6 cellular contexts compared by ENCODE assay signal in genomic region chr1:27808131-27808530, GRCh38. TPM values are rescaled to one million over a fixed set of nuclear protein-coding genes. Genes with fewer than 3 reads are reported as not detected.
DNase-seq lines count a peak whose midpoint lies in the region; ATAC-seq, FAIRE-seq and TF ChIP-seq lines count a peak whose summit lies in the region.
"Not testable (repeated sequence)": the region's sequence is repeated elsewhere in the genome, so short reads cannot be mapped to it uniquely, and the experiment has no call there.

No MANE protein-coding gene starts in this region.

- not testable (repeated sequence) for H3K9ac ChIP-seq in H1 (replicated peaks in 1 of 4; ENCODE audit: extremely low read depth in 1 of 4, low read depth in 3 of 4, low read length in 3 of 4)

- not testable (repeated sequence) for H3K23me2 ChIP-seq in H1 (ENCODE audit: low read depth, low read length)

- not testable (repeated sequence) for H3K9me2 ChIP-seq in GM23338 (ENCODE audit: insufficient read depth)

- not testable (repeated sequence) for H4K8ac ChIP-seq in H1 (ENCODE audit: extremely low read depth, insufficient read depth, low read length)

- H3K9me3 ChIP-seq in A549; HEK293 (ENCODE audit: control insufficient read depth, insufficient read depth, low read depth, low read length); H1 (ENCODE audit: insufficient read depth in 2 of 2, low read depth in 1 of 2, low read length in 1 of 2): not testable (repeated sequence)

- TF ChIP-seq CTCF in A549 (IDR thresholded peaks at IDR 0.05); GM23338 (conservative IDR thresholded peaks at IDR 0.05; ENCODE audit: low read depth in 2 of 2); HEK293 (tag by site-specific recombination; IDR thresholded peaks at IDR 0.05); H1 (IDR thresholded peaks at IDR 0.05; ENCODE audit: control extremely low read depth in 1 of 3, insufficient read depth in 1 of 3, low read depth in 1 of 3, low read length in 3 of 3); osteocyte (IDR thresholded peaks at IDR 0.05): not testable (repeated sequence)

- H3K27ac Mint-ChIP-seq in GM23338 (peak overlapping the region; percentile 92), osteocyte (ENCODE audit: unreplicated experiment) (peak overlapping the region; percentile 21)
- H3K27ac Mint-ChIP-seq in stimulated activated effector memory CD8-positive, alpha-beta T cell treated with anti-CD3 and anti-CD28 coated beads, Interleukin-12 subunit alpha, Interleukin-12 subunit beta, amount 100 ng/mL, for 72 hours, result peak overlapping the region; percentile 38

- TF ChIP-seq EP300 in A549 (IDR thresholded peaks at IDR 0.05); H1 (IDR thresholded peaks at IDR 0.05; ENCODE audit: borderline replicate concordance in 1 of 2, low read depth in 2 of 2, low read length in 2 of 2): not testable (repeated sequence)

- not testable (repeated sequence) for H3K9me3 Mint-ChIP-seq in GM23338; osteocyte (ENCODE audit: unreplicated experiment); stimulated activated effector memory CD8-positive, alpha-beta T cell treated with anti-CD3 and anti-CD28 coated beads, Interleukin-12 subunit alpha, Interleukin-12 subunit beta, amount 100 ng/mL, for 72 hours

- not testable (repeated sequence) for H2BK20ac ChIP-seq in H1 (ENCODE audit: low read length)

- H2AK5ac ChIP-seq in H1 (ENCODE audit: low read depth, low read length), result not testable (repeated sequence)

- not testable (repeated sequence) for H3K14ac ChIP-seq in H1 (ENCODE audit: insufficient read length)

- POLR2A ChIA-PET in A549 (lab: Yijun Ruan, JAX); HEK293 (lab: Yijun Ruan, JAX): not testable (repeated sequence)
- POLR2A ChIA-PET in H1 (lab: Charles Lee; ENCODE audit: partially characterized antibody), result interaction anchor here (0.7 to 2.0 kb wide), 5 partner anchors 9 to 1784 kb away, joined by 3 to 7 read pairs (median 6); partner anchors contain the start of genes FAM76A and PPP1R8

- H3K4me3 ChIP-seq in A549; GM23338; HEK293 (ENCODE audit: low read depth, low read length); H1 (ENCODE audit: extremely low read depth in 1 of 4, insufficient read depth in 2 of 4, low read depth in 3 of 4, low read length in 4 of 4): not testable (repeated sequence)

- H3F3A ChIP-seq in GM23338 (replicated peaks; ENCODE audit: low read depth), result not testable (repeated sequence)

- not testable (repeated sequence) for H3K79me1 ChIP-seq in H1 (ENCODE audit: low read depth, low read length)

- H3K4me2 ChIP-seq in A549; GM23338; H1 (ENCODE audit: insufficient read depth in 1 of 2, low read depth in 2 of 2, low read length in 2 of 2): not testable (repeated sequence)

- not testable (repeated sequence) for H3K27ac ChIP-seq in A549; HEK293 (ENCODE audit: extremely low read depth, low read depth, low read length); H1 (ENCODE audit: low read depth, low read length)
- H3K27ac ChIP-seq in GM23338 (ENCODE audit: low read depth), result peak overlapping the region; percentile 29; the same call in 1 of the 2 replicates

- not testable (repeated sequence) for H3K18ac ChIP-seq in H1 (ENCODE audit: extremely low read depth, low read length)

- not testable (repeated sequence) for H3K27me3 Mint-ChIP-seq in GM23338 (ENCODE audit: insufficient read depth, low read depth, poor library complexity); osteocyte (ENCODE audit: unreplicated experiment)

- peaks cover 15% of the 10 kb centered on the region for H3K4me1 Mint-ChIP-seq in GM23338
- H3K4me1 Mint-ChIP-seq in osteocyte (ENCODE audit: unreplicated experiment), result not testable (repeated sequence)
- H3K4me1 Mint-ChIP-seq in stimulated activated effector memory CD8-positive, alpha-beta T cell treated with anti-CD3 and anti-CD28 coated beads, Interleukin-12 subunit alpha, Interleukin-12 subunit beta, amount 100 ng/mL, for 72 hours, result peaks cover 13% of the 10 kb centered on the region

- not testable (repeated sequence) for ATAC-seq in A549; GM23338; stimulated activated effector memory CD8-positive, alpha-beta T cell treated with anti-CD3 and anti-CD28 coated beads, Interleukin-12 subunit alpha, Interleukin-12 subunit beta, amount 100 ng/mL, for 72 hours

- WGBS in A549 (ENCODE audit: missing lambda C conversion rate), result 88% methylated on average over 3 of the region's 3 CpGs
- 94% methylated on average over 3 of the region's 3 CpGs; no CpG with 5 or more reads in 1 of the 2 experiments for WGBS in H1 (ENCODE audit: extremely low coverage in 1 of 2, insufficient coverage in 1 of 2, insufficient read length in 1 of 2, insufficient replicate concordance in 2 of 2, low coverage in 1 of 2, low lambda C conversion rate in 2 of 2, missing lambda C conversion rate in 1 of 2), 2 experiments

- not testable (repeated sequence) for FAIRE-seq in A549 (lab: Jason Lieb, UNC); H1 (lab: Jason Lieb, UNC)

- H4K20me1 ChIP-seq in GM23338 (replicated peaks; ENCODE audit: insufficient read depth); H1 (replicated peaks in 1 of 2; ENCODE audit: control insufficient read depth in 1 of 2, insufficient read depth in 2 of 2, low read length in 2 of 2): not testable (repeated sequence)

- not testable (repeated sequence) for H3K36me3 ChIP-seq in GM23338 (ENCODE audit: insufficient read depth); H1 (ENCODE audit: control insufficient read depth in 2 of 4, insufficient read depth in 4 of 4, low read length in 3 of 4)
- H3K36me3 ChIP-seq in HEK293 (ENCODE audit: control insufficient read depth in 2 of 2, insufficient read depth in 1 of 2, low read length in 2 of 2), result peaks cover 14 to 38% of the 10 kb centered on the region in 2 experiments

- H3K36me3 Mint-ChIP-seq in GM23338 (ENCODE audit: low read depth), result peaks cover 13% of the 10 kb centered on the region; the same call in 2 of the 3 replicates
- H3K36me3 Mint-ChIP-seq in osteocyte (ENCODE audit: unreplicated experiment), result peaks cover 23% of the 10 kb centered on the region
- H3K36me3 Mint-ChIP-seq in stimulated activated effector memory CD8-positive, alpha-beta T cell treated with anti-CD3 and anti-CD28 coated beads, Interleukin-12 subunit alpha, Interleukin-12 subunit beta, amount 100 ng/mL, for 72 hours, result peaks cover 85% of the 10 kb centered on the region

- not testable (repeated sequence) for H3K4me1 ChIP-seq in A549; GM23338 (ENCODE audit: insufficient read depth); HEK293 (ENCODE audit: control insufficient read depth, insufficient read depth, low read length); H1 (replicated peaks in 1 of 4; ENCODE audit: control insufficient read depth in 3 of 4, insufficient read depth in 4 of 4, low read length in 3 of 4)

- H4K91ac ChIP-seq in H1 (replicated peaks; ENCODE audit: insufficient read length, low read length), result not testable (repeated sequence)

- H2AFZ ChIP-seq in GM23338; H1 (ENCODE audit: low read length): not testable (repeated sequence)

- not testable (repeated sequence) for H2BK5ac ChIP-seq in H1 (ENCODE audit: low read depth, low read length)

- H3K4ac ChIP-seq in H1 (replicated peaks; ENCODE audit: insufficient read length, low read depth, low read length), result not testable (repeated sequence)

- H3K79me2 ChIP-seq in GM23338 (replicated peaks; ENCODE audit: insufficient read depth); H1 (ENCODE audit: control insufficient read depth in 1 of 2, insufficient read depth in 2 of 2, low read length in 2 of 2): not testable (repeated sequence)

- not testable (repeated sequence) for H2BK120ac ChIP-seq in H1 (replicated peaks; ENCODE audit: low read depth, low read length)

- not testable (repeated sequence) for TF ChIP-seq RAD21 in A549 (conservative IDR thresholded peaks at IDR 0.05 in 1 of 2, IDR thresholded peaks at IDR 0.05 in 1 of 2); H1 (IDR thresholded peaks at IDR 0.05 in 1 of 2, conservative IDR thresholded peaks at IDR 0.05 in 1 of 2; ENCODE audit: low read depth in 2 of 2, low read length in 2 of 2)

- H3K56ac ChIP-seq in H1 (replicated peaks; ENCODE audit: insufficient read length, low read depth, low read length), result not testable (repeated sequence)

- TF ChIP-seq POLR2A in A549 (IDR thresholded peaks at IDR 0.05; ENCODE audit: low read length); H1 (IDR thresholded peaks at IDR 0.05; ENCODE audit: control extremely low read depth in 1 of 2, low read depth in 2 of 2, low read length in 2 of 2): not testable (repeated sequence)

- not testable (repeated sequence) for H3K4me3 Mint-ChIP-seq in GM23338; osteocyte (ENCODE audit: unreplicated experiment); stimulated activated effector memory CD8-positive, alpha-beta T cell treated with anti-CD3 and anti-CD28 coated beads, Interleukin-12 subunit alpha, Interleukin-12 subunit beta, amount 100 ng/mL, for 72 hours

- not testable (repeated sequence) for H2BK12ac ChIP-seq in H1 (ENCODE audit: low read depth, low read length)

- not testable (repeated sequence) for H3K23ac ChIP-seq in H1 (ENCODE audit: insufficient read length)

- not testable (repeated sequence) for H3K27me3 ChIP-seq in GM23338 (ENCODE audit: insufficient read depth); H1 (replicated peaks in 1 of 4; ENCODE audit: control insufficient read depth in 3 of 4, extremely low read depth in 1 of 4, insufficient read depth in 3 of 4, low read length in 3 of 4)

- H4K5ac ChIP-seq in H1 (ENCODE audit: insufficient read length, low read depth, low read length), result peak overlapping the region; percentile 67

- CTCF ChIA-PET in A549 (lab: Yijun Ruan, JAX); HEK293 (lab: Yijun Ruan, JAX); H1 (lab: Charles Lee; ENCODE audit: partially characterized antibody): not testable (repeated sequence)

- DNase-seq in A549 (ENCODE audit: low read depth in 1 of 2, low spot score in 1 of 2); GM23338 (ENCODE audit: low spot score); H1 (ENCODE audit: low read depth in 1 of 2, low spot score in 2 of 2); osteocyte (ENCODE audit: extremely low spot score, unreplicated experiment); stimulated activated effector memory CD8-positive, alpha-beta T cell treated with anti-CD3 and anti-CD28 coated beads, Interleukin-12 subunit alpha, Interleukin-12 subunit beta, amount 100 ng/mL, for 72 hours (ENCODE audit: low spot score in 2 of 2): not testable (repeated sequence)

- not testable (repeated sequence) for H2BK15ac ChIP-seq in H1 (ENCODE audit: low read length)

RNA-seq across cellular contexts. Expression of gene PPP1R8, which starts 22.5 kb away (rescaled TPM):
- polyA plus RNA-seq in A549 (2011; rRNA removed), result 42.0 and 43.9 TPM in 2 replicates
- 29.1 and 35.5 TPM in 2 replicates for polyA plus RNA-seq in A549 (2012; cell fraction: cytosol; rRNA removed)
- 23.0 and 23.9 TPM in 2 replicates for polyA plus RNA-seq in A549 (2012; cell fraction: nucleus; rRNA removed)
- polyA plus RNA-seq in A549 (2017; fragmentation: RNase III; extraction: RNeasy Plus Mini Kit Qiagen cat#74134 plus additional on column Dnase treatment), result 33.4 to 35.0 TPM (median 34.0 TPM) in 3 replicates
- polyA minus RNA-seq in A549 (2011; rRNA and poly(A)+ RNA removed), result 42.2 and 58.6 TPM in 2 replicates
- total RNA-seq in GM23338 (2014; rRNA removed; shearing (Covaris generic)), result 50.5 and 53.8 TPM in 2 replicates
- 13.4 and 13.6 TPM in 2 replicates for polyA plus RNA-seq in GM23338 (2016; fragmentation: Nextera tagmentation; extraction: Ambion mirVana)
- 50.5 and 51.8 TPM in 2 replicates for total RNA-seq in H1 (2021; fragmentation: NEBNext Ultra II Directional; extraction: Animal tissue kit (Norgen Biotek cat#: 25700))
- 33.4 and 37.1 TPM in 2 replicates for polyA plus RNA-seq in H1 (2011; rRNA removed)
- 39.9 TPM for polyA plus RNA-seq in H1 (2011; cell fraction: cytosol; rRNA removed)
- 45.2 TPM for polyA plus RNA-seq in H1 (2011; cell fraction: nucleus; rRNA removed)
- 39.6 to 51.1 TPM (median 46.2 TPM) in 4 replicates for polyA plus RNA-seq in H1 (2012, experiment 1 of 2)
- polyA plus RNA-seq in H1 (2012, experiment 2 of 2), result 5.8 TPM
- polyA plus RNA-seq in H1 (2013, experiment 1 of 2), result 35.6 TPM
- 35.2 TPM for polyA plus RNA-seq in H1 (2013, experiment 2 of 2)
- 52.6 and 54.8 TPM in 2 replicates for polyA minus RNA-seq in H1 (2011; rRNA and poly(A)+ RNA removed)
- 35.9 TPM for polyA minus RNA-seq in H1 (2011; cell fraction: cytosol; rRNA and poly(A)+ RNA removed)
- 22.1 TPM for polyA minus RNA-seq in H1 (2011; cell fraction: nucleus; rRNA and poly(A)+ RNA removed)
- total RNA-seq in osteocyte, result 49.5 and 49.6 TPM in 2 replicates

RNA-seq across cellular contexts. Expression of gene STX12, which starts 35.1 kb away (rescaled TPM):
- 12.8 and 14.6 TPM in 2 replicates for polyA plus RNA-seq in A549 (2011; rRNA removed)
- polyA plus RNA-seq in A549 (2012; cell fraction: cytosol; rRNA removed), result 3.5 and 4.8 TPM in 2 replicates
- polyA plus RNA-seq in A549 (2012; cell fraction: nucleus; rRNA removed), result 3.3 and 3.7 TPM in 2 replicates
- 10.3 to 13.6 TPM (median 11.9 TPM) in 3 replicates for polyA plus RNA-seq in A549 (2017; fragmentation: RNase III; extraction: RNeasy Plus Mini Kit Qiagen cat#74134 plus additional on column Dnase treatment)
- polyA minus RNA-seq in A549 (2011; rRNA and poly(A)+ RNA removed), result 3.3 and 4.6 TPM in 2 replicates
- 9.0 and 13.7 TPM in 2 replicates for total RNA-seq in GM23338 (2014; rRNA removed; shearing (Covaris generic))
- polyA plus RNA-seq in GM23338 (2016; fragmentation: Nextera tagmentation; extraction: Ambion mirVana), result 5.1 and 6.1 TPM in 2 replicates
- total RNA-seq in H1 (2021; fragmentation: NEBNext Ultra II Directional; extraction: Animal tissue kit (Norgen Biotek cat#: 25700)), result 11.0 and 11.6 TPM in 2 replicates
- polyA plus RNA-seq in H1 (2011; rRNA removed), result 3.7 and 3.9 TPM in 2 replicates
- polyA plus RNA-seq in H1 (2011; cell fraction: cytosol; rRNA removed), result 4.2 TPM
- 5.4 TPM for polyA plus RNA-seq in H1 (2011; cell fraction: nucleus; rRNA removed)
- 4.8 to 7.4 TPM (median 5.6 TPM) in 4 replicates for polyA plus RNA-seq in H1 (2012, experiment 1 of 2)
- polyA plus RNA-seq in H1 (2012, experiment 2 of 2), result 1.1 TPM
- 8.8 TPM for polyA plus RNA-seq in H1 (2013, experiment 1 of 2)
- 8.0 TPM for polyA plus RNA-seq in H1 (2013, experiment 2 of 2)
- 4.8 and 8.2 TPM in 2 replicates for polyA minus RNA-seq in H1 (2011; rRNA and poly(A)+ RNA removed)
- polyA minus RNA-seq in H1 (2011; cell fraction: cytosol; rRNA and poly(A)+ RNA removed), result 3.2 TPM
- polyA minus RNA-seq in H1 (2011; cell fraction: nucleus; rRNA and poly(A)+ RNA removed), result 4.5 TPM
- 40.5 and 44.5 TPM in 2 replicates for total RNA-seq in osteocyte

Comparison
In these comparisons a context has a peak if more than half of its experiments do, and no peak if none do; other contexts are left out.
1. H3K27ac Mint-ChIP-seq: peak in every context shown above with its lines; median percentile 92 in GM23338; 38 in stimulated activated effector memory CD8-positive, alpha-beta T cell treated with anti-CD3 and anti-CD28 coated beads, Interleukin-12 subunit alpha, Interleukin-12 subunit beta, amount 100 ng/mL, for 72 hours; 21 in osteocyte.